ENCODE assay signal across 34 cellular contexts in genomic region chr9:89207026-89207425, GRCh38. TPM values are rescaled to one million over a fixed set of nuclear protein-coding genes. Genes with fewer than 3 reads are reported as not detected.
"Had no signal": no experiment of that assay in that cellular context is flagged by ENCODE, and none has a peak within 500 bp of the region (broad histone marks: within the 10 kb centered on the region; RNA-seq: fewer than 3 reads in every experiment).

No MANE protein-coding gene starts in this region.

- DNase-seq: activated CD4-positive, alpha-beta T cell treated with anti-CD3 and anti-CD28 coated beads for 1 hour; activated CD4-positive, alpha-beta T cell treated with anti-CD3 and anti-CD28 coated beads for 48 hours; activated CD4-positive, alpha-beta T cell treated with anti-CD3 and anti-CD28 coated beads, Interleukin-2, amount 50 U/mL, for 48 hours; activated CD4-positive, CD25-positive, alpha-beta regulatory T cell; activated CD8-positive, alpha-beta T cell treated with anti-CD3 and anti-CD28 coated beads, Interleukin-2, amount 10 ng/mL, durations not matched to agents 7 days and 5 days; activated gamma-delta T cell treated with Interleukin-2 at 50 U/mL for 16 hours; activated naive CD4-positive, alpha-beta T cell treated with anti-CD3 and anti-CD28 coated beads for 36 hours; activated T-cell treated with anti-CD3 and anti-CD28 coated beads, Interleukin-2, amount 50 U/mL, for 4 hours; adrenal gland; body of pancreas; caudate nucleus; cerebellar nuclear complex; Kasumi-1; KBM-7; MG63; MV-4-11; NCI-H1092; NCI-H1417 treated with DMSO at 0.1 percent for 48 hours; NCI-H1694; NCI-H1930; NCI-H2081 treated with DMSO at 0.1 percent for 48 hours; NCI-H226; NCI-H524 treated with DMSO at 0.1 percent for 48 hours; PC-9; Right ventricle myocardium superior; SW 1271; T-helper 1 cell; T-helper 2 cell; T-helper 9 cell; WERI-Rb-1 had no signal

- H2AFZ ChIP-seq: PC-9 had no signal

- FAIRE-seq: astrocyte had no signal

- H3K9me3 ChIP-seq: adrenal gland, body of pancreas, breast epithelium, MG63 had no signal

- H3K4me1 ChIP-seq: adrenal gland, body of pancreas, breast epithelium had no signal

- H3K4me3 ChIP-seq: adrenal gland, body of pancreas, breast epithelium, MG63, PC-9 had no signal

- H3K4me2 ChIP-seq: PC-9 had no signal

- H3K36me3 ChIP-seq: adrenal gland, breast epithelium, MG63, WERI-Rb-1 had no signal

- H3K27me3 ChIP-seq: adrenal gland, body of pancreas, breast epithelium, MG63 had no signal

- ATAC-seq: activated CD8-positive, alpha-beta T cell treated with anti-CD3 and anti-CD28 coated beads, Interleukin-2, amount 10 ng/mL, durations not matched to agents 7 days and 5 days; activated naive CD4-positive, alpha-beta T cell treated with anti-CD3 and anti-CD28 coated beads, Interleukin-2, amount 50 U/mL, for 72 hours; activated T-cell treated with anti-CD3 and anti-CD28 coated beads, Interleukin-2, amount 50 U/mL, for 4 hours; body of pancreas had no signal

- H3K27ac ChIP-seq: adrenal gland, body of pancreas, breast epithelium, PC-9, WERI-Rb-1 had no signal

RNA-seq across cellular contexts. Expression of gene SHC3, which starts 28.4 kb away (rescaled TPM):
- total RNA-seq: activated CD8-positive, alpha-beta T cell treated with anti-CD3 and anti-CD28 coated beads, Interleukin-2, amount 10 ng/mL, durations not matched to agents 7 days and 5 days; activated naive CD4-positive, alpha-beta T cell treated with anti-CD3 and anti-CD28 coated beads for 36 hours; activated T-helper 1 cell treated with anti-CD3 and anti-CD28 coated beads, Interleukin-12 subunit alpha, Interleukin-12 subunit beta, Interleukin-2, Interleukin-4 antibody, amounts not matched to agents 30 ng/mL and 10 ng/mL and 1 ng/mL, durations not matched to agents 14 hours and 24 hours and 36 hours had no signal
